ENCODE assay signal across 25 cellular contexts in the genomic region with DNA sequence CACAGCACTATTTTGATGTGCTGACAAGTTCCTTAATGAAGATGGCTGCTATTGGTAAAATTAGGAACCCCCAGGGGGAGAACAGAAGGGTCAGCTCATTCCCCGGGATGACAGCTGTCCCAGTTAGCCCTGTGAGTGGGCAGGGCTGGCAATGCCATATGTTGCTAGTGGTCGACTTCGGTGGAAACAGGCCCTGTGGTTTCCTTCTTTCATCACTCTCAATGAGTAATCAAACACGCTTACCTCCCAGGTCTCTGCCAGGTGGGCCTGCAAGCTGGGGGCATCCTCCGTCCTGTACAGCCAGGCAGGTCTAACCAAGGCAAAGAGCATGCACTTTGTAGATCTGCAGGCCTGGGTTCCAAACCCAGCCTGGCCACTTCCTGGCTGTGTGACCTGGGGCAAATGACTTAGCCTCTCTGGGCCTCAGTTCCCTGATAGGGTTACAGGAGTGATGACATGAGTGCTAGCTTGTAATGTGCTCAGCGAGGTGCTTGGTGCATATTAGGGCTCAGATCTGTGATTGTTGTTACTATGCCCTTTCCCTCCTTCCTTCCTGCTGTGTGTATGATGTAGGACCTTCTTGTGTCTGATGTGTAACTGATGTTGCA.
DNase-seq lines count a peak whose midpoint lies in the region; ATAC-seq and TF ChIP-seq lines count a peak whose summit lies in the region.
"Had no signal": no experiment of that assay in that cellular context is flagged by ENCODE, and none has a peak within 500 bp of the region (broad histone marks: within the 10 kb centered on the region; RNA-seq: fewer than 3 reads in every experiment).

No MANE protein-coding gene starts in this region.

- H3K36me3 Mint-ChIP-seq in central memory CD8-positive, alpha-beta T cell (ENCODE audit: insufficient read depth): no peaks in the 10 kb centered on the region
- H3K36me3 Mint-ChIP-seq: activated naive CD8-positive, alpha-beta T cell treated with anti-CD3 and anti-CD28 coated beads, Interleukin-2, amount 10 ng/mL, durations not matched to agents 7 days and 5 days had no signal

- H3K9ac ChIP-seq in MM.1S (ENCODE audit: low read length): no peak overlapping the region

- H3K4me1 ChIP-seq in left lung: peaks cover 6 to 11% of the 10 kb centered on the region in 2 donors
- H3K4me1 ChIP-seq in MM.1S (ENCODE audit: low read length): no peaks in the 10 kb centered on the region

- H3K9me3 ChIP-seq in left lung: no peaks in the 10 kb centered on the region
- no peaks in the 10 kb centered on the region for H3K9me3 ChIP-seq in MM.1S (replicated peaks; ENCODE audit: insufficient read depth, low read length)
- H3K9me3 ChIP-seq: gastrocnemius medialis, testis had no signal

- H2AFZ ChIP-seq in MM.1S (ENCODE audit: low read length): no peak overlapping the region

- H3K4me2 ChIP-seq in MM.1S (ENCODE audit: low read depth, low read length): no peak overlapping the region

- no peak overlapping the region for H3K27ac ChIP-seq in left lung
- no peak overlapping the region for H3K27ac ChIP-seq in MM.1S (ENCODE audit: low read length)
- H3K27ac ChIP-seq: brain microvascular endothelial cell, C4-2B, epithelial cell of prostate, gastrocnemius medialis, testis had no signal

- H3K27me3 ChIP-seq in left lung: no peaks in the 10 kb centered on the region
- H3K27me3 ChIP-seq in MM.1S (replicated peaks; ENCODE audit: insufficient read depth, low read length): no peaks in the 10 kb centered on the region
- H3K27me3 ChIP-seq: testis had no signal

- H3K4me1 Mint-ChIP-seq in central memory CD8-positive, alpha-beta T cell: no peaks in the 10 kb centered on the region
- H3K4me1 Mint-ChIP-seq: activated naive CD8-positive, alpha-beta T cell treated with anti-CD3 and anti-CD28 coated beads, Interleukin-2, amount 10 ng/mL, durations not matched to agents 7 days and 5 days had no signal

- H3F3A ChIP-seq in MM.1S (ENCODE audit: insufficient read depth, low read length): no peaks in the 10 kb centered on the region

- H3K9me3 Mint-ChIP-seq in central memory CD8-positive, alpha-beta T cell: no peaks in the 10 kb centered on the region
- H3K9me3 Mint-ChIP-seq: activated naive CD8-positive, alpha-beta T cell treated with anti-CD3 and anti-CD28 coated beads, Interleukin-2, amount 10 ng/mL, durations not matched to agents 7 days and 5 days; activated T-helper 2 cell treated with anti-CD3 and anti-CD28 coated beads, Interferon-gamma antibody, Interleukin-2, Interleukin-4, amounts not matched to agents 10 μg/mL and 5 μg/mL and 100 μg/mL, durations not matched to agents 14 hours and 24 hours and 36 hours had no signal

- H3K27me3 Mint-ChIP-seq in central memory CD8-positive, alpha-beta T cell: no peaks in the 10 kb centered on the region

- no peaks in the 10 kb centered on the region for H3K79me2 ChIP-seq in MM.1S (ENCODE audit: low read length)

- no peaks in the 10 kb centered on the region for H3K36me3 ChIP-seq in left lung
- H3K36me3 ChIP-seq in MM.1S (replicated peaks; ENCODE audit: insufficient read depth, low read length): no peaks in the 10 kb centered on the region
- H3K36me3 ChIP-seq: brain microvascular endothelial cell, gastrocnemius medialis had no signal

- H3K4me3 Mint-ChIP-seq in central memory CD8-positive, alpha-beta T cell: no peak overlapping the region
- H3K4me3 Mint-ChIP-seq: activated naive CD8-positive, alpha-beta T cell treated with anti-CD3 and anti-CD28 coated beads, Interleukin-2, amount 10 ng/mL, durations not matched to agents 7 days and 5 days had no signal

- no peaks in the 10 kb centered on the region for H4K20me1 ChIP-seq in MM.1S (ENCODE audit: insufficient read depth, low read length)

- H3K9me2 ChIP-seq in MM.1S (replicated peaks; ENCODE audit: insufficient read depth, low read length): no peaks in the 10 kb centered on the region

- no peak for TF ChIP-seq CTCF in left lung (IDR thresholded peaks at IDR 0.05)
- TF ChIP-seq CTCF in MM.1S (IDR thresholded peaks at IDR 0.05; ENCODE audit: low read length): no peak

- no peak for ATAC-seq in central memory CD8-positive, alpha-beta T cell (replicated peaks; ENCODE audit: extremely low read depth, poor library complexity, severe bottlenecking)
- ATAC-seq in left lung: no peak
- ATAC-seq: gastrocnemius medialis, GM12878 had no signal

- DNase-seq in NOMO-1 treated with DMSO at 0.1 percent for 48 hours (lab: John Stamatoyannopoulos, UW; ENCODE audit: unreplicated experiment) (peak; percentile 10), NOMO-1 treated with dmso at 0.1 percent for 144 hours (lab: John Stamatoyannopoulos, UW; ENCODE audit: unreplicated experiment) (no peak), NCI-H446 treated with DMSO at 0.1 percent for 48 hours (lab: John Stamatoyannopoulos, UW) (peak; percentile 76), renal cortical epithelial cell (ENCODE audit: low read depth) (peak; percentile 25), left lung (no peak), MM.1S (no peak)
- no peak for DNase-seq in central memory CD8-positive, alpha-beta T cell (ENCODE audit: low spot score in 2 of 2)
- no peak for DNase-seq in stimulated activated CD4-positive, alpha-beta T cell treated with anti-CD3 and anti-CD28 coated beads, Interleukin-4, amount 100 ng/mL, for 4 hours
- DNase-seq: activated CD4-positive, alpha-beta T cell treated with anti-CD3 and anti-CD28 coated beads for 1 hour; activated naive CD8-positive, alpha-beta T cell treated with anti-CD3 and anti-CD28 coated beads, Interleukin-2, amount 10 ng/mL, durations not matched to agents 7 days and 5 days; brain microvascular endothelial cell; dermis blood vessel endothelial cell; gastrocnemius medialis; GF-D8; H7; midbrain; NCI-H1930; NCI-H526 treated with DMSO at 0.1 percent for 48 hours; stimulated activated CD4-positive, alpha-beta T cell treated with anti-CD3 and anti-CD28 coated beads, Interleukin-15, amount 100 ng/mL, for 24 hours; T-helper 9 cell; testis had no signal

- no peak overlapping the region for H3K4me3 ChIP-seq in left lung
- no peak overlapping the region for H3K4me3 ChIP-seq in MM.1S (ENCODE audit: low read length)
- H3K4me3 ChIP-seq: gastrocnemius medialis, GM12878, testis had no signal

- intact Hi-C loops in left lung (cut with DNase I): no loop called here

- peak overlapping the region; percentile 30 for H3K27ac Mint-ChIP-seq in central memory CD8-positive, alpha-beta T cell (ENCODE audit: low read depth)
- H3K27ac Mint-ChIP-seq: activated naive CD8-positive, alpha-beta T cell treated with anti-CD3 and anti-CD28 coated beads, Interleukin-2, amount 10 ng/mL, durations not matched to agents 7 days and 5 days; activated T-helper 2 cell treated with anti-CD3 and anti-CD28 coated beads, Interferon-gamma antibody, Interleukin-2, Interleukin-4, amounts not matched to agents 10 μg/mL and 5 μg/mL and 100 μg/mL, durations not matched to agents 14 hours and 24 hours and 36 hours had no signal

Comparison
In these comparisons a context has a peak if more than half of its experiments do, and no peak if none do; other contexts are left out.
1. DNase-seq: peak in NOMO-1 treated with DMSO at 0.1 percent for 48 hours (single experiment), NCI-H446 treated with DMSO at 0.1 percent for 48 hours (single experiment) and renal cortical epithelial cell (single experiment); none in NOMO-1 treated with dmso at 0.1 percent for 144 hours (single experiment), central memory CD8-positive, alpha-beta T cell (0 of 2), left lung (0 of 2), MM.1S (single experiment) and stimulated activated CD4-positive, alpha-beta T cell treated with anti-CD3 and anti-CD28 coated beads, Interleukin-4, amount 100 ng/mL, for 4 hours (0 of 2).